Comparison of ENCODE assay signal across 9 cellular contexts in genomic region chr17:1643999-1644492, GRCh38. TPM values are rescaled to one million over a fixed set of nuclear protein-coding genes. Genes with fewer than 3 reads are reported as not detected.
DNase-seq lines count a peak whose midpoint lies in the region; ATAC-seq, FAIRE-seq and TF ChIP-seq lines count a peak whose summit lies in the region.
"Had no signal": no experiment of that assay in that cellular context is flagged by ENCODE, and none has a peak within 500 bp of the region (broad histone marks: within the 10 kb centered on the region; RNA-seq: fewer than 3 reads in every experiment).

No MANE protein-coding gene starts in this region.

- H3K36me3 Mint-ChIP-seq in Calu3 (ENCODE audit: insufficient read depth, unreplicated experiment): peaks cover 6% of the 10 kb centered on the region

- H3K36me3 ChIP-seq in Panc1 (ENCODE audit: control insufficient read depth, insufficient read depth, low read length): no peaks in the 10 kb centered on the region
- peaks cover 0 to 14% (median 0%) of the 10 kb centered on the region in 4 donors for H3K36me3 ChIP-seq in esophagus muscularis mucosa
- no peaks in the 10 kb centered on the region for H3K36me3 ChIP-seq in pancreas

- H3K4me3 Mint-ChIP-seq in Calu3 (ENCODE audit: low read depth, unreplicated experiment): peak overlapping the region; percentile 64

- in situ Hi-C loops in Panc1 (cut with HindIII; ENCODE audit: low pct_unique_long_range_greater_than_20kb, low sequenced_read_pairs): no loop called here

- POLR2A ChIA-PET in Panc1 (lab: Charles Lee): no interaction called here

- no peak for TF ChIP-seq CTCF in Calu3 (IDR thresholded peaks at IDR 0.05; ENCODE audit: unreplicated experiment)
- no peak for TF ChIP-seq CTCF in Panc1 (IDR thresholded peaks at IDR 0.05)
- no peak for TF ChIP-seq CTCF in esophagus muscularis mucosa (IDR thresholded peaks at IDR 0.05)
- TF ChIP-seq CTCF in pancreas (IDR thresholded peaks at IDR 0.05): no peak

- H3K27me3 ChIP-seq in Panc1 (ENCODE audit: control insufficient read depth, insufficient read depth, low read length): no peaks in the 10 kb centered on the region
- H3K27me3 ChIP-seq in esophagus muscularis mucosa: no peaks in the 10 kb centered on the region
- H3K27me3 ChIP-seq in pancreas: no peaks in the 10 kb centered on the region

- H3K4me3 ChIP-seq in Panc1 (ENCODE audit: low read depth in 2 of 2, low read length in 2 of 2) (peak overlapping the region; percentile 31 to 37; a peak in 3 of 4 replicates), esophagus muscularis mucosa (peak overlapping the region; percentile 53 to 58 (median 56)), pancreas (peak overlapping the region; percentile 28 to 62 (median 46))

- DNase-seq in Calu3 (no peak), Panc1 (ENCODE audit: low read depth, low spot score) (no peak), esophagus muscularis mucosa (ENCODE audit: extremely low spot score) (no peak), pancreas (peak in 3 of 6 donors; percentile 33 to 78 (median 44)), NCI-H69 (lab: John Stamatoyannopoulos, UW) (no peak), Kasumi-1 (lab: John Stamatoyannopoulos, UW) (no peak)

- H3K9me3 Mint-ChIP-seq in Calu3 (ENCODE audit: low read depth, unreplicated experiment): no peaks in the 10 kb centered on the region

- no peak for TF ChIP-seq EP300 in esophagus muscularis mucosa (IDR thresholded peaks at IDR 0.05)

- H3K4me1 ChIP-seq in Panc1 (ENCODE audit: control insufficient read depth, insufficient read depth, low read length): peaks cover 14% of the 10 kb centered on the region
- peaks cover 38 to 61% (median 59%) of the 10 kb centered on the region in 4 donors for H3K4me1 ChIP-seq in esophagus muscularis mucosa
- peaks cover 15 to 23% (median 17%) of the 10 kb centered on the region in 3 donors for H3K4me1 ChIP-seq in pancreas

- H3K9me3 ChIP-seq in Panc1 (ENCODE audit: control insufficient read depth, insufficient read depth, low read depth, low read length) (no peaks in the 10 kb centered on the region), esophagus muscularis mucosa (no peaks in the 10 kb centered on the region), pancreas (no peaks in the 10 kb centered on the region)

- H3K27ac Mint-ChIP-seq in Calu3 (ENCODE audit: unreplicated experiment): no peak overlapping the region

- 47% methylated on average over 4 of the region's 13 CpGs for WGBS in esophagus muscularis mucosa
- 33 to 49% methylated on average over 11 to 13 of the region's 13 CpGs for WGBS in pancreas, 2 donors

- no peaks in the 10 kb centered on the region for H3K27me3 Mint-ChIP-seq in Calu3 (ENCODE audit: unreplicated experiment)

- no peaks in the 10 kb centered on the region for H3K4me1 Mint-ChIP-seq in Calu3 (ENCODE audit: low read depth, unreplicated experiment)

- ATAC-seq in Panc1 (peak; percentile 6; the same call in 1 of the 2 replicates), pancreas (no peak), GM21381 (IDR thresholded peaks at IDR 0.05; ENCODE audit: unreplicated experiment) (no peak), HG03175 (IDR thresholded peaks at IDR 0.05; ENCODE audit: unreplicated experiment) (no peak)

- no TSS peak for BruUV-seq in Calu3 (replicated peaks; lab: Mats Ljungman, UMichigan)
- no TSS peak for BruUV-seq in Panc1 (replicated peaks; lab: Mats Ljungman, UMichigan)

- CTCF ChIA-PET in Calu3 (lab: Charles Lee): no interaction called here
- CTCF ChIA-PET in Panc1 (lab: Charles Lee): no interaction called here

- FAIRE-seq in pancreas (lab: Jason Lieb, UNC): no peak
- FAIRE-seq: H54 had no signal

- peak overlapping the region; percentile 3; the same call in 1 of the 2 replicates for H3K27ac ChIP-seq in Panc1 (ENCODE audit: low read length)
- peak overlapping the region; percentile 91 to 100 (median 97) for H3K27ac ChIP-seq in esophagus muscularis mucosa (replicated peaks in 1 of 4)
- H3K27ac ChIP-seq in pancreas: peak overlapping the region in 1 of 4 donors; percentile 33

- TF ChIP-seq POLR2A in esophagus muscularis mucosa (IDR thresholded peaks at IDR 0.05; ENCODE audit: low read depth): no peak

- intact Hi-C loops in Calu3 (cut with micrococcal nuclease; ENCODE audit: unreplicated experiment): no loop called here
- intact Hi-C loops in Panc1 (cut with micrococcal nuclease; ENCODE audit: unreplicated experiment): no loop called here
- intact Hi-C loops in esophagus muscularis mucosa (cut with DNase I): no loop called here
- intact Hi-C loops in pancreas (cut with DNase I): no loop called here

RNA-seq across cellular contexts. Expression of gene SCARF1, which starts 1.5 kb away (rescaled TPM):
- total RNA-seq in Calu3 (2022) (0.14 and 0.37 TPM in 2 replicates), Panc1 (2021; ENCODE audit: unreplicated experiment) (6.6 TPM), esophagus muscularis mucosa (10 to 100 TPM in 3 of 4 donors, 1 to 10 TPM in 1; 6.2 to 19.8 (median 12.8) TPM), pancreas (1 to 10 TPM; 2.0 to 5.0 (median 3.1) TPM)
- 6.0 TPM for polyA plus RNA-seq in Panc1 (2012; ENCODE audit: insufficient read length)
- polyA plus RNA-seq in pancreas: 1 to 10 TPM; 8.1 to 8.6 TPM

RNA-seq across cellular contexts. Expression of gene RILP, which starts 5.6 kb away (rescaled TPM):
- total RNA-seq in Calu3 (2022) (1.8 and 3.2 TPM in 2 replicates), Panc1 (2021; ENCODE audit: unreplicated experiment) (20.8 TPM), esophagus muscularis mucosa (10 to 100 TPM; 15.8 to 41.5 (median 24.0) TPM), pancreas (1 to 10 TPM; 6.6 to 9.0 (median 7.8) TPM)
- polyA plus RNA-seq in Panc1 (2012; ENCODE audit: insufficient read length): 25.5 TPM
- 10 to 100 TPM; 13.7 to 14.4 TPM for polyA plus RNA-seq in pancreas

RNA-seq across cellular contexts. Expression of gene SLC43A2, which starts 15.4 kb away (rescaled TPM):
- total RNA-seq in Calu3 (2022) (3.3 TPM in 2 replicates), Panc1 (2021; ENCODE audit: unreplicated experiment) (23.3 TPM), esophagus muscularis mucosa (10 to 100 TPM in 3 of 4 donors, 1 to 10 TPM in 1; 7.1 to 20.0 (median 13.7) TPM), pancreas (10 to 100 TPM in 3 of 6 donors, 1 to 10 TPM in 3; 2.6 to 14.5 (median 7.3) TPM)
- polyA plus RNA-seq in Panc1 (2012; ENCODE audit: insufficient read length): 28.9 TPM
- polyA plus RNA-seq in pancreas: 10 to 100 TPM in 1 of 2 donors, 1 to 10 TPM in 1; 9.7 to 10.1 TPM

RNA-seq across cellular contexts. Expression of gene PRPF8, which starts 40.6 kb away (rescaled TPM):
- total RNA-seq in Calu3 (2022) (182 and 206 TPM in 2 replicates), Panc1 (2021; ENCODE audit: unreplicated experiment) (296 TPM), esophagus muscularis mucosa (100 to 1,000 TPM; 141 to 187 (median 163) TPM), pancreas (100 to 1,000 TPM in 3 of 6 donors, 10 to 100 TPM in 3; 88.8 to 129 (median 100.0) TPM)
- 473 TPM for polyA plus RNA-seq in Panc1 (2012; ENCODE audit: insufficient read length)
- 10 to 100 TPM; 78.9 to 93.1 TPM for polyA plus RNA-seq in pancreas
